ENCODE assay signal across 29 cellular contexts in the genomic region with DNA sequence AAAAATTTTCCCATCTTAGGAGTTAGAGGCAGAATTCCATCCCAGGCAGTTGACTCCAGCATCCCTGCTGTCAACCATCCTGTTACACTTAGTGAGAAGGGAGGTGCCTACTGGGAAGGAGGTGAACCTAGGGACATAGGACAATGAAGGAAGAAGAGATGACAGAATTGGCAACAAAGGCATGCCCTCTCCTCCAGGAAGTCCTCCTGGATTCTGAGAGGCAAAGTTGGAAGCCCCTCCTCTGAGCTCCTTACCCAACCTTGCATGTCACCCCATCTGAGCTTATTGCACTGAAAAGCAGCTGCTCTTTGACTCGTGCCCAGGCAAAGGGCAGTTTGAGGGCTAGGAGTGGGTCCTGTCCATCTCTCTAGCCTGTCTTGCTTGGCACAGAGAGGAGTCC.
"Had no signal": no experiment of that assay in that cellular context is flagged by ENCODE, and none has a peak within 500 bp of the region (broad histone marks: within the 10 kb centered on the region; RNA-seq: fewer than 3 reads in every experiment).

No MANE protein-coding gene starts in this region.

- H3K36me3 ChIP-seq: colonic mucosa, esophagus muscularis mucosa, esophagus squamous epithelium, gastrocnemius medialis, gastroesophageal sphincter, heart left ventricle, heart right ventricle had no signal

- H3K27me3 ChIP-seq: colonic mucosa had no signal

- H3K4me1 ChIP-seq: colonic mucosa, esophagus muscularis mucosa, esophagus squamous epithelium, foreskin keratinocyte, gastrocnemius medialis, gastroesophageal sphincter, heart left ventricle, heart right ventricle had no signal

- H3K27ac ChIP-seq: colonic mucosa, coronary artery, dorsolateral prefrontal cortex, epithelial cell of prostate, esophagus muscularis mucosa, esophagus squamous epithelium, foreskin keratinocyte, gastrocnemius medialis, gastroesophageal sphincter, heart left ventricle, heart right ventricle had no signal

- H3K27ac Mint-ChIP-seq: dendritic cell treated with granulocyte-macrophage colony-stimulating factor and Interleukin-4, amounts not matched to agents 40 ng/mL and 50 ng/mL, for 4 days; endodermal cell had no signal

- H3K4me3 Mint-ChIP-seq: dendritic cell treated with granulocyte-macrophage colony-stimulating factor and Interleukin-4, amounts not matched to agents 40 ng/mL and 50 ng/mL, for 4 days; effector memory CD8-positive, alpha-beta T cell; endodermal cell had no signal

- H3K9me3 Mint-ChIP-seq: dendritic cell treated with granulocyte-macrophage colony-stimulating factor and Interleukin-4, amounts not matched to agents 40 ng/mL and 50 ng/mL, for 4 days; effector memory CD8-positive, alpha-beta T cell; endodermal cell had no signal

- DNase-seq: colonic mucosa; cortex of kidney; dermis blood vessel endothelial cell; dorsolateral prefrontal cortex; effector CD4-positive, alpha-beta T cell; effector CD8-positive, alpha-beta T cell; effector memory CD4-positive, alpha-beta T cell; effector memory CD8-positive, alpha-beta T cell; endodermal cell; erythroblast; esophagus squamous epithelium; foreskin fibroblast; foreskin keratinocyte; foreskin melanocyte; gastrocnemius medialis; glutamatergic neuron; head of caudate nucleus; heart left ventricle; heart right ventricle had no signal

- H3K4me3 ChIP-seq: colonic mucosa, coronary artery, dorsolateral prefrontal cortex, esophagus muscularis mucosa, esophagus squamous epithelium, gastrocnemius medialis, gastroesophageal sphincter, heart left ventricle, heart right ventricle had no signal

- FAIRE-seq: colon, endometrium, endothelial cell of umbilical vein, frontal cortex had no signal

- ATAC-seq: effector memory CD8-positive, alpha-beta T cell; esophagus mucosa; foreskin keratinocyte; gastrocnemius medialis; gastroesophageal sphincter; heart left ventricle; heart right ventricle had no signal

- H3K9me3 ChIP-seq: colonic mucosa, esophagus muscularis mucosa, esophagus squamous epithelium, gastrocnemius medialis, gastroesophageal sphincter, heart left ventricle, heart right ventricle had no signal
